ENCODE assay signal across 10 cellular contexts in genomic region chr16:89502319-89502843, GRCh38. TPM values are rescaled to one million over a fixed set of nuclear protein-coding genes. Genes with fewer than 3 reads are reported as not detected.
DNase-seq lines count a peak whose midpoint lies in the region; ATAC-seq and TF ChIP-seq lines count a peak whose summit lies in the region.
"Had no signal": no experiment of that assay in that cellular context is flagged by ENCODE, and none has a peak within 500 bp of the region (broad histone marks: within the 10 kb centered on the region; RNA-seq: fewer than 3 reads in every experiment).

No MANE protein-coding gene starts in this region.

- H3K27me3 ChIP-seq in Peyer's patch, result no peaks in the 10 kb centered on the region
- no peaks in the 10 kb centered on the region for H3K27me3 ChIP-seq in osteoblast (ENCODE audit: insufficient read depth, low read length)
- H3K27me3 ChIP-seq: adrenal gland had no signal

- H3K4me1 Mint-ChIP-seq in T-cell, result peaks cover 22 to 23% (median 22%) of the 10 kb centered on the region in 3 donors

- H3K4me3 Mint-ChIP-seq in T-cell, result no peak overlapping the region
- H3K4me3 Mint-ChIP-seq: immature natural killer cell had no signal

- peak overlapping the region in 3 of 4 donors; percentile 64 to 88 (median 80) for H3K27ac ChIP-seq in Peyer's patch
- H3K27ac ChIP-seq in osteoblast (ENCODE audit: low read depth, low read length), result peak overlapping the region; percentile 23

- no peaks in the 10 kb centered on the region for H3K36me3 ChIP-seq in Peyer's patch
- no peaks in the 10 kb centered on the region for H3K36me3 ChIP-seq in osteoblast (ENCODE audit: insufficient read depth, low read length)
- H3K36me3 ChIP-seq: adrenal gland had no signal

- no peaks in the 10 kb centered on the region for H3K36me3 Mint-ChIP-seq in T-cell
- H3K36me3 Mint-ChIP-seq: immature natural killer cell had no signal

- H3K79me2 ChIP-seq in osteoblast (ENCODE audit: insufficient read depth, low read length), result peaks cover 7% of the 10 kb centered on the region

- TF ChIP-seq CTCF in Peyer's patch (IDR thresholded peaks at IDR 0.05), result no peak
- no peak for TF ChIP-seq CTCF in fibroblast of villous mesenchyme (IDR thresholded peaks at IDR 0.05; ENCODE audit: insufficient read depth, low read depth, low read length)
- no peak for TF ChIP-seq CTCF in osteoblast (IDR thresholded peaks at IDR 0.05; ENCODE audit: extremely low read depth, low read depth, low read length)

- peak overlapping the region; percentile 46 for H3K4me2 ChIP-seq in osteoblast (ENCODE audit: insufficient read depth, low read length)

- H3K27me3 Mint-ChIP-seq in T-cell, result no peaks in the 10 kb centered on the region

- H3K9me3 Mint-ChIP-seq in T-cell, result no peaks in the 10 kb centered on the region
- H3K9me3 Mint-ChIP-seq: immature natural killer cell had no signal

- TF ChIP-seq POLR2A in Peyer's patch (IDR thresholded peaks at IDR 0.05), result peak in 1 of 2 donors; percentile 48

- CTCF ChIA-PET in T-cell (lab: Charles Lee), result no interaction called here

- ATAC-seq in GM21381 (IDR thresholded peaks at IDR 0.05; ENCODE audit: unreplicated experiment) (no peak), T-cell (replicated peaks in 1 of 4) (no peak)

- H3K4me3 ChIP-seq in Peyer's patch, result no peak overlapping the region
- no peak overlapping the region for H3K4me3 ChIP-seq in fibroblast of villous mesenchyme (ENCODE audit: low read depth, low read length)
- peak overlapping the region; percentile 15 for H3K4me3 ChIP-seq in osteoblast (ENCODE audit: insufficient read depth, low read length)
- H3K4me3 ChIP-seq: adrenal gland had no signal

- DNase-seq in EL (peak; percentile 41), Peyer's patch (peak in 2 of 3 donors; percentile 85 to 89), fibroblast of villous mesenchyme (ENCODE audit: low read depth) (peak; percentile 78), osteoblast (ENCODE audit: insufficient read length, low spot score, missing footprints) (peak; percentile 88), NCI-H146 treated with DMSO at 0.1 percent for 48 hours (lab: John Stamatoyannopoulos, UW; ENCODE audit: unreplicated experiment) (no peak), T-cell (no peak), SK-N-DZ (ENCODE audit: low spot score) (no peak)
- DNase-seq: immature natural killer cell had no signal

- POLR2A ChIA-PET in T-cell (lab: Charles Lee), result no interaction called here

- no peak overlapping the region for H3K27ac Mint-ChIP-seq in T-cell

- H4K20me1 ChIP-seq in osteoblast (ENCODE audit: insufficient read depth, low read length), result peaks cover 2% of the 10 kb centered on the region

- H3K9me3 ChIP-seq in Peyer's patch (no peaks in the 10 kb centered on the region), osteoblast (ENCODE audit: low read depth, low read length) (no peaks in the 10 kb centered on the region)
- H3K9me3 ChIP-seq: adrenal gland had no signal

- peaks cover 2 to 46% (median 15%) of the 10 kb centered on the region in 4 donors for H3K4me1 ChIP-seq in Peyer's patch
- peaks cover 28% of the 10 kb centered on the region for H3K4me1 ChIP-seq in osteoblast (ENCODE audit: insufficient read depth, low read length)

- peak overlapping the region; percentile 23 for H2AFZ ChIP-seq in osteoblast (ENCODE audit: low read length)

RNA-seq across cellular contexts. Expression of gene SPG7, which starts 5.8 kb away (rescaled TPM):
- total RNA-seq in Peyer's patch, result 100 to 1,000 TPM; 242 to 461 (median 378) TPM
- total RNA-seq in fibroblast of villous mesenchyme, result 91.8 and 108 TPM in 2 replicates
- total RNA-seq in osteoblast, result 76.3 and 85.8 TPM in 2 replicates
- total RNA-seq in T-cell, result 100 to 1,000 TPM; 161 to 203 (median 184) TPM
- 297 and 335 TPM in 2 replicates for polyA plus RNA-seq in SK-N-DZ (2014; cell fraction: cytosol; rRNA removed)
- polyA plus RNA-seq in SK-N-DZ (2014; cell fraction: nucleus; rRNA removed), result 713 and 807 TPM in 2 replicates

RNA-seq across cellular contexts. Expression of gene ANKRD11, which starts 12.0 kb away (rescaled TPM):
- total RNA-seq in Peyer's patch, result 100 to 1,000 TPM; 177 to 227 (median 211) TPM
- 69.5 and 82.5 TPM in 2 replicates for total RNA-seq in fibroblast of villous mesenchyme
- total RNA-seq in osteoblast, result 78.4 and 97.4 TPM in 2 replicates
- total RNA-seq in T-cell, result 100 to 1,000 TPM; 257 to 294 (median 271) TPM
- 47.7 and 51.2 TPM in 2 replicates for polyA plus RNA-seq in SK-N-DZ (2014; cell fraction: cytosol; rRNA removed)
- 95.8 and 176 TPM in 2 replicates for polyA plus RNA-seq in SK-N-DZ (2014; cell fraction: nucleus; rRNA removed)

RNA-seq across cellular contexts. Expression of gene RPL13, which starts 58.1 kb away (rescaled TPM):
- total RNA-seq in Peyer's patch (1,000 to 10,000 TPM; 1,597 to 3,276 (median 2,603) TPM), fibroblast of villous mesenchyme (1,832 and 2,350 TPM in 2 replicates), osteoblast (2,112 and 2,440 TPM in 2 replicates), T-cell (1,000 to 10,000 TPM; 4,444 to 6,530 (median 5,942) TPM)
- polyA plus RNA-seq in SK-N-DZ (2014; cell fraction: cytosol; rRNA removed), result 15,157 and 26,083 TPM in 2 replicates
- polyA plus RNA-seq in SK-N-DZ (2014; cell fraction: nucleus; rRNA removed), result 6,437 and 7,526 TPM in 2 replicates

Comparison
In these comparisons a context has a peak if more than half of its experiments do, and no peak if none do; other contexts are left out.
1. DNase-seq: peak in EL (single experiment), Peyer's patch (2 of 3), fibroblast of villous mesenchyme (single experiment) and osteoblast (single experiment); none in NCI-H146 treated with DMSO at 0.1 percent for 48 hours (single experiment), T-cell (0 of 34) and SK-N-DZ (single experiment).